ENCODE assay signal across 8 cellular contexts in the genomic region with DNA sequence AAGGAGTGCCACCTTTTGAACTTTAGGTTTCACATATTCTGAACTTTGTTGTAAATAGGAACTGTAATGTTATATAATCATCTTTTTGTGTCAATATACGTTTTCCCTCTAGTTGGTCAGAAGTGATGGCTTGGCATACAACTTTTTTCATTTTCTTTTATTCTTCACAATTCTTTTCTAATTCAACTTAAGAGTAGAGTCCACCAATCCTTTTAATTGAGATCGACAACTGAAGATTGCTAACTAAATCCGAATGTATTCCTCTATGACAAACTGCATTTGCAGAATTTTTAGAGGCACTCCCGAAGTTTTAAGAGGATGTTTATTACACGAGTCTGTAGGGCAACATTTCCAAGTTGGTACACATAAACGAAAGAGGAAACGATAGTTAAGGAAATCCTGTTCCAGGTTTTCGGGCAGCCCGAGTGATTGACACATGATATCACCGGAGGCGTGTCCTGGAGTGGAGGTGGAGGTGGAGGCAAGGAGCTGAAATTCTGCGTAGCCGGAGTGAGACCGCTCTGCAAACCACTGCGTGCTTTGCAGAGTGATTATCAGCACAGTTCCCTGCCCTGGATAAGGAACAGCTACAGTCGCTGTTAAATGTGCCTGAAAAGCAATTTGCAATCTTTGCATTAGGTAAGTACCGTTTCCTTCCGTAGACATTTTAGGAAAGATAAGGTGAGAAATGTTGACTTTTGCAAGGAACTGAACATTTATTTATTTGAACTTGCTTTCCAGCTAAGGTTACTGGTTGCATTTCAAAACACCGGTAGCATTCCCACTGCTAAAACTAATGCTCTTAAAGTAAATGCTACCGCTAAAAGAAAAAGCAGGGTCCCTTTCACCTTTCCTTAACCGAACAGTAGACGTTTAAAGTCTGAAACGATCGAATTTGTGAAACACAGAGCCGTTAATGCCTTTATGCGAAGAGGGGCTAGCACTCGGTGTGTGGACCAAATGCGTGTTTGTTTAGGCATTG. TPM values are rescaled to one million over a fixed set of nuclear protein-coding genes. Genes with fewer than 3 reads are reported as not detected.
DNase-seq lines count a peak whose midpoint lies in the region; ATAC-seq and TF ChIP-seq lines count a peak whose summit lies in the region.

A gene with protein sequence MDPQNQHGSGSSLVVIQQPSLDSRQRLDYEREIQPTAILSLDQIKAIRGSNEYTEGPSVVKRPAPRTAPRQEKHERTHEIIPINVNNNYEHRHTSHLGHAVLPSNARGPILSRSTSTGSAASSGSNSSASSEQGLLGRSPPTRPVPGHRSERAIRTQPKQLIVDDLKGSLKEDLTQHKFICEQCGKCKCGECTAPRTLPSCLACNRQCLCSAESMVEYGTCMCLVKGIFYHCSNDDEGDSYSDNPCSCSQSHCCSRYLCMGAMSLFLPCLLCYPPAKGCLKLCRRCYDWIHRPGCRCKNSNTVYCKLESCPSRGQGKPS (plus strand): TSS at position 502 of the 982 bp plus-strand sequence. CDS start 4,797 bp downstream, outside the sequence.

- H3K36me3 ChIP-seq in DOHH2 (ENCODE audit: control insufficient read depth, low read length) (no peaks in the 10 kb centered on the region), Loucy (ENCODE audit: insufficient read depth, low read length) (peaks cover 7% of the 10 kb centered on the region), RWPE2 (ENCODE audit: low read depth) (no peaks in the 10 kb centered on the region)

- peak within 1 kb of the TSS; percentile 91 for H3K27ac Mint-ChIP-seq in activated T-helper 2 cell treated with anti-CD3 and anti-CD28 coated beads, Interferon-gamma antibody, Interleukin-2, Interleukin-4, amounts not matched to agents 10 μg/mL and 5 μg/mL and 100 μg/mL, durations not matched to agents 14 hours and 24 hours and 36 hours
- H3K27ac Mint-ChIP-seq in naive thymus-derived CD8-positive, alpha-beta T cell = peak within 1 kb of the TSS; percentile 76 to 95 (median 88)

- H3K4me3 ChIP-seq in DOHH2 (ENCODE audit: low read length) (peak within 1 kb of the TSS; percentile 75), Loucy (ENCODE audit: low read length, poor library complexity, severe bottlenecking) (peak within 1 kb of the TSS; percentile 78), RWPE2 (ENCODE audit: severe bottlenecking) (peak within 1 kb of the TSS; percentile 72), fibroblast of pulmonary artery (replicated peaks; ENCODE audit: low read depth, low read length) (peak within 1 kb of the TSS; percentile 69)

- 0 out of 2 replicates have a peak, but pooled peaks cover 4% of the 10 kb centered on the region for H3F3A ChIP-seq in DOHH2 (ENCODE audit: control insufficient read depth, insufficient read depth)
- 0 out of 2 replicates have a peak, but pooled peaks cover 3% of the 10 kb centered on the region for H3F3A ChIP-seq in Loucy (ENCODE audit: low read depth)

- H3K9me3 ChIP-seq in DOHH2 (ENCODE audit: control insufficient read depth, insufficient read depth, low read length) (no peaks in the 10 kb centered on the region), Loucy (ENCODE audit: insufficient read depth, low read depth, low read length) (no peaks in the 10 kb centered on the region), RWPE2 (ENCODE audit: severe bottlenecking) (no peaks in the 10 kb centered on the region)

- peak within 1 kb of the TSS; percentile 93 for H3K4me2 ChIP-seq in DOHH2 (ENCODE audit: low read length)
- H3K4me2 ChIP-seq in Loucy (ENCODE audit: low read depth, low read length, poor library complexity, severe bottlenecking) = peak within 1 kb of the TSS; percentile 91

- H3K4me1 Mint-ChIP-seq in activated T-helper 2 cell treated with anti-CD3 and anti-CD28 coated beads, Interferon-gamma antibody, Interleukin-2, Interleukin-4, amounts not matched to agents 10 μg/mL and 5 μg/mL and 100 μg/mL, durations not matched to agents 14 hours and 24 hours and 36 hours (ENCODE audit: low read depth) = peaks cover 25% of the 10 kb centered on the region
- H3K4me1 Mint-ChIP-seq in naive thymus-derived CD8-positive, alpha-beta T cell = peaks cover 11 to 28% (median 24%) of the 10 kb centered on the region in 4 donors

- TF ChIP-seq CTCF in DOHH2 (IDR thresholded peaks at IDR 0.05; ENCODE audit: low read depth, low read length, poor library complexity, severe bottlenecking) (no peak), Loucy (conservative IDR thresholded peaks at IDR 0.05; ENCODE audit: low read length) (no peak), RWPE2 (IDR thresholded peaks at IDR 0.05; ENCODE audit: poor library complexity, severe bottlenecking) (no peak), fibroblast of pulmonary artery (IDR thresholded peaks at IDR 0.05; ENCODE audit: low read length, missing control alignments) (no peak)

- H3K27me3 Mint-ChIP-seq in activated T-helper 2 cell treated with anti-CD3 and anti-CD28 coated beads, Interferon-gamma antibody, Interleukin-2, Interleukin-4, amounts not matched to agents 10 μg/mL and 5 μg/mL and 100 μg/mL, durations not matched to agents 14 hours and 24 hours and 36 hours (ENCODE audit: low read depth) = peaks cover 9% of the 10 kb centered on the region
- H3K27me3 Mint-ChIP-seq in naive thymus-derived CD8-positive, alpha-beta T cell = peaks cover 0 to 2% (median 0%) of the 10 kb centered on the region in 5 donors

- intact Hi-C loops in activated T-helper 2 cell treated with anti-CD3 and anti-CD28 coated beads, Interferon-gamma antibody, Interleukin-2, Interleukin-4, amounts not matched to agents 10 μg/mL and 5 μg/mL and 100 μg/mL, durations not matched to agents 14 hours and 24 hours and 36 hours (cut with micrococcal nuclease) = loop anchor here (1.0 to 10.0 kb wide), 5 partner anchors 108 to 1242 kb away; a partner anchor contains a TSS

- H3K79me2 ChIP-seq in DOHH2 (ENCODE audit: control insufficient read depth, low read length) (no peaks in the 10 kb centered on the region), Loucy (ENCODE audit: insufficient read depth, low read length) (peaks cover 54% of the 10 kb centered on the region)

- no peaks in the 10 kb centered on the region for H3K9me3 Mint-ChIP-seq in activated T-helper 2 cell treated with anti-CD3 and anti-CD28 coated beads, Interferon-gamma antibody, Interleukin-2, Interleukin-4, amounts not matched to agents 10 μg/mL and 5 μg/mL and 100 μg/mL, durations not matched to agents 14 hours and 24 hours and 36 hours
- H3K9me3 Mint-ChIP-seq in naive thymus-derived CD8-positive, alpha-beta T cell = no peaks in the 10 kb centered on the region

- H3K27ac ChIP-seq in DOHH2 (ENCODE audit: low read depth, low read length) (no peak within 1 kb of the TSS), RWPE2 (ENCODE audit: poor library complexity, severe bottlenecking) (peak within 1 kb of the TSS; percentile 72)

- H3K9ac ChIP-seq in Loucy (ENCODE audit: low read depth, low read length, poor library complexity, severe bottlenecking) = peak within 1 kb of the TSS; percentile 89

- peaks cover 5% of the 10 kb centered on the region; the same call in 1 of the 2 replicates for H4K20me1 ChIP-seq in DOHH2 (ENCODE audit: control insufficient read depth, insufficient read depth, low read depth, low read length)
- peaks cover 27% of the 10 kb centered on the region for H4K20me1 ChIP-seq in Loucy (ENCODE audit: insufficient read depth, low read length, poor library complexity, severe bottlenecking)

- H3K9me2 ChIP-seq in DOHH2 (replicated peaks; ENCODE audit: control insufficient read depth, low read length) (no peaks in the 10 kb centered on the region), Loucy (replicated peaks; ENCODE audit: low read depth, low read length) (no peaks in the 10 kb centered on the region)

- peaks cover 46% of the 10 kb centered on the region for H3K27me3 ChIP-seq in DOHH2 (ENCODE audit: control insufficient read depth, low read length)
- peaks cover 11% of the 10 kb centered on the region for H3K27me3 ChIP-seq in Loucy (ENCODE audit: insufficient read depth, low read length, poor library complexity, severe bottlenecking)
- H3K27me3 ChIP-seq in RWPE2 (ENCODE audit: insufficient read depth, poor library complexity, severe bottlenecking) = no peaks in the 10 kb centered on the region

- peaks cover 33% of the 10 kb centered on the region for H3K36me3 Mint-ChIP-seq in activated T-helper 2 cell treated with anti-CD3 and anti-CD28 coated beads, Interferon-gamma antibody, Interleukin-2, Interleukin-4, amounts not matched to agents 10 μg/mL and 5 μg/mL and 100 μg/mL, durations not matched to agents 14 hours and 24 hours and 36 hours (ENCODE audit: low read depth)
- H3K36me3 Mint-ChIP-seq in naive thymus-derived CD8-positive, alpha-beta T cell = peaks cover 0 to 3% (median 2%) of the 10 kb centered on the region in 3 donors

- DNase-seq in H4 (ENCODE audit: low spot score) (peak; percentile 89), RWPE2 (ENCODE audit: low spot score) (peak; percentile 90), fibroblast of pulmonary artery (ENCODE audit: low read depth) (peak; percentile 97)
- DNase-seq in activated T-helper 2 cell treated with anti-CD3 and anti-CD28 coated beads, Interferon-gamma antibody, Interleukin-2, Interleukin-4, amounts not matched to agents 10 μg/mL and 5 μg/mL and 100 μg/mL, durations not matched to agents 14 hours and 24 hours and 36 hours (ENCODE audit: low spot score) = peak; percentile 79
- peak; percentile 43 to 88 (median 72) for DNase-seq in naive thymus-derived CD8-positive, alpha-beta T cell
- DNase-seq in stimulated activated naive CD8-positive, alpha-beta T cell treated with anti-CD3 and anti-CD28 coated beads, Interleukin-15, Interleukin-2, amounts not matched to agents 100 U/mL and 50 U/mL, for 24 hours = peak; percentile 86

- H3K4me3 Mint-ChIP-seq in activated T-helper 2 cell treated with anti-CD3 and anti-CD28 coated beads, Interferon-gamma antibody, Interleukin-2, Interleukin-4, amounts not matched to agents 10 μg/mL and 5 μg/mL and 100 μg/mL, durations not matched to agents 14 hours and 24 hours and 36 hours (ENCODE audit: low read depth) = peak within 1 kb of the TSS; percentile 92
- peak within 1 kb of the TSS; percentile 80 to 96 (median 92) for H3K4me3 Mint-ChIP-seq in naive thymus-derived CD8-positive, alpha-beta T cell

- POLR2A ChIA-PET in naive thymus-derived CD8-positive, alpha-beta T cell (lab: Charles Lee) = interaction anchor here (0.6 kb wide), 1 partner anchor 204 kb away, joined by 3 read pairs; no protein-coding TSS in a partner anchor

- peak; percentile 77 for ATAC-seq in RWPE2 (ENCODE audit: low read depth)
- ATAC-seq in naive thymus-derived CD8-positive, alpha-beta T cell = peak; percentile 60 to 61
- ATAC-seq in stimulated activated naive CD8-positive, alpha-beta T cell treated with anti-CD3 and anti-CD28 coated beads, Interleukin-15, Interleukin-2, amounts not matched to agents 100 U/mL and 50 U/mL, for 24 hours = peak; percentile 71

- peak within 1 kb of the TSS; percentile 98 for H2AFZ ChIP-seq in Loucy (ENCODE audit: low read length)

- peaks cover 38% of the 10 kb centered on the region for H3K4me1 ChIP-seq in DOHH2 (ENCODE audit: control insufficient read depth, low read length)
- H3K4me1 ChIP-seq in Loucy (ENCODE audit: insufficient read depth, low read length, poor library complexity, severe bottlenecking) = peaks cover 21% of the 10 kb centered on the region
- H3K4me1 ChIP-seq in RWPE2 (ENCODE audit: insufficient read depth, poor library complexity, severe bottlenecking) = no peaks in the 10 kb centered on the region

RNA-seq across cellular contexts. Expression of the gene that starts here (rescaled TPM):
- 1.3 and 2.6 TPM in 2 replicates for total RNA-seq in H4 (2014; rRNA removed; shearing (Covaris generic))
- 59.1 and 61.8 TPM in 2 replicates for total RNA-seq in activated T-helper 2 cell treated with anti-CD3 and anti-CD28 coated beads, Interferon-gamma antibody, Interleukin-2, Interleukin-4, amounts not matched to agents 10 μg/mL and 5 μg/mL and 100 μg/mL, durations not matched to agents 14 hours and 24 hours and 36 hours
- 1 to 10 TPM; 8.1 to 9.0 TPM for total RNA-seq in naive thymus-derived CD8-positive, alpha-beta T cell
- polyA plus RNA-seq in naive thymus-derived CD8-positive, alpha-beta T cell = 10 to 100 TPM in 1 of 3 donors, 1 to 10 TPM in 2; 6.9 to 11.0 (median 9.7) TPM
